ENCODE assay signal across 4 cellular contexts in genomic region chr5:245717-246116, GRCh38. TPM values are rescaled to one million over a fixed set of nuclear protein-coding genes. Genes with fewer than 3 reads are reported as not detected.
"Had no signal": no experiment of that assay in that cellular context is flagged by ENCODE, and none has a peak within 500 bp of the region (broad histone marks: within the 10 kb centered on the region; RNA-seq: fewer than 3 reads in every experiment).

No MANE protein-coding gene starts in this region.

RNA-seq across cellular contexts. Expression of gene LRRC14B, which starts 54.4 kb away (rescaled TPM):
- total RNA-seq: HepG2, HT1080, IMR-90, SJSA1 had no signal
- polyA plus RNA-seq: HepG2, IMR-90 had no signal
